In genomic region chr3:53485675-53486365, GRCh38 we compare ENCODE assay signal across 30 cellular contexts. TPM values are rescaled to one million over a fixed set of nuclear protein-coding genes. Genes with fewer than 3 reads are reported as not detected.
A peak's percentile ranks its signal among the peaks of the same experiment; 100 is the strongest.
DNase-seq lines count a peak whose midpoint lies in the region; ATAC-seq and TF ChIP-seq lines count a peak whose summit lies in the region.
"Had no signal": no experiment of that assay in that cellular context is flagged by ENCODE, and none has a peak within 500 bp of the region (broad histone marks: within the 10 kb centered on the region; RNA-seq: fewer than 3 reads in every experiment).

No MANE protein-coding gene starts in this region.

- H3K27me3 ChIP-seq in mucosa of rectum (ENCODE audit: control insufficient read depth in 2 of 2, insufficient read depth in 2 of 2, low read length in 2 of 2) (no peaks in the 10 kb centered on the region), neural progenitor cell (peaks cover under 1% of the 10 kb centered on the region)
- H3K27me3 ChIP-seq: gastrocnemius medialis, upper lobe of left lung had no signal

- no peak overlapping the region for H3K27ac Mint-ChIP-seq in neural progenitor cell
- H3K27ac Mint-ChIP-seq: activated CD8-positive, alpha-beta T cell treated with anti-CD3 and anti-CD28 coated beads, Interleukin-2, amount 10 ng/mL, durations not matched to agents 7 days and 5 days; activated naive CD4-positive, alpha-beta T cell treated with anti-CD3 and anti-CD28 coated beads, Interleukin-2, amount 50 U/mL, for 24 hours; activated T-helper 2 cell treated with anti-CD3 and anti-CD28 coated beads, Interferon-gamma antibody, Interleukin-2, Interleukin-4, amounts not matched to agents 10 μg/mL and 5 μg/mL and 100 μg/mL, durations not matched to agents 14 hours and 24 hours and 36 hours; B cell; brain; CD4-positive, alpha-beta memory T cell; nephron progenitor cell; T-helper 2 cell treated with Interferon-gamma antibody and Interleukin-4, amounts not matched to agents 5 μg/mL and 100 μg/mL, for 36 hours had no signal

- H3F3A ChIP-seq in neural progenitor cell (ENCODE audit: low read depth) = no peaks in the 10 kb centered on the region

- H3K9ac ChIP-seq in SK-N-MC (ENCODE audit: insufficient read length) (no peak overlapping the region), mucosa of rectum (ENCODE audit: low read depth in 1 of 2, low read length in 2 of 2) (no peak overlapping the region), neural progenitor cell (no peak overlapping the region)

- peaks cover 11% of the 10 kb centered on the region for H3K4me1 Mint-ChIP-seq in neural progenitor cell
- H3K4me1 Mint-ChIP-seq: B cell had no signal

- DNase-seq in DMS153 (lab: John Stamatoyannopoulos, UW) (peak; percentile 53), LoVo (ENCODE audit: low spot score) (peak; percentile 34), SK-N-MC (ENCODE audit: low read depth, low spot score) (peak; percentile 2), EL (no peak), neural progenitor cell (ENCODE audit: low spot score) (no peak)
- DNase-seq: ACHN; activated CD8-positive, alpha-beta T cell treated with anti-CD3 and anti-CD28 coated beads, Interleukin-2, amount 10 ng/mL, durations not matched to agents 7 days and 5 days; amniotic stem cell; CD4-positive, alpha-beta memory T cell; gastrocnemius medialis; Kasumi-1; left cardiac atrium; mammary epithelial cell; NCI-H1694; NCI-H446 treated with DMSO at 0.1 percent for 48 hours; nephron progenitor cell; PC-9; retina; stimulated activated naive CD4-positive, alpha-beta T cell; upper lobe of left lung had no signal

- H3K4me1 ChIP-seq in mucosa of rectum (ENCODE audit: control insufficient read depth in 2 of 2, insufficient read depth in 2 of 2, low read length in 2 of 2) = peaks cover 5 to 18% of the 10 kb centered on the region in 2 donors
- peaks cover 11% of the 10 kb centered on the region for H3K4me1 ChIP-seq in neural progenitor cell
- H3K4me1 ChIP-seq: gastrocnemius medialis, upper lobe of left lung had no signal

- no peaks in the 10 kb centered on the region for H3K36me3 Mint-ChIP-seq in neural progenitor cell
- H3K36me3 Mint-ChIP-seq: activated naive CD4-positive, alpha-beta T cell treated with anti-CD3 and anti-CD28 coated beads, Interleukin-2, amount 50 U/mL, for 24 hours; brain; CD4-positive, alpha-beta memory T cell had no signal

- no peaks in the 10 kb centered on the region for H3K9me3 Mint-ChIP-seq in neural progenitor cell
- H3K9me3 Mint-ChIP-seq: activated naive CD4-positive, alpha-beta T cell treated with anti-CD3 and anti-CD28 coated beads, Interleukin-2, amount 50 U/mL, for 24 hours; activated T-helper 2 cell treated with anti-CD3 and anti-CD28 coated beads, Interferon-gamma antibody, Interleukin-2, Interleukin-4, amounts not matched to agents 10 μg/mL and 5 μg/mL and 100 μg/mL, durations not matched to agents 14 hours and 24 hours and 36 hours; brain; nephron progenitor cell; T-helper 2 cell treated with Interferon-gamma antibody and Interleukin-4, amounts not matched to agents 5 μg/mL and 100 μg/mL, for 36 hours had no signal

- no peak for TF ChIP-seq CTCF in neural progenitor cell (IDR thresholded peaks at IDR 0.05)

- H3K4me2 ChIP-seq in neural progenitor cell = no peak overlapping the region
- H3K4me2 ChIP-seq: PC-9 had no signal

- peaks cover 18% of the 10 kb centered on the region for H3K27me3 Mint-ChIP-seq in neural progenitor cell (ENCODE audit: insufficient read depth, low read depth)

- H3K9me3 ChIP-seq in SK-N-MC (ENCODE audit: low read depth, low read length) = no peaks in the 10 kb centered on the region
- H3K9me3 ChIP-seq in mucosa of rectum (ENCODE audit: control insufficient read depth in 2 of 2, low read length in 2 of 2) = no peaks in the 10 kb centered on the region
- no peaks in the 10 kb centered on the region for H3K9me3 ChIP-seq in neural progenitor cell (ENCODE audit: low read depth)
- H3K9me3 ChIP-seq: gastrocnemius medialis, upper lobe of left lung had no signal

- peaks cover 3% of the 10 kb centered on the region for H4K20me1 ChIP-seq in neural progenitor cell (ENCODE audit: low read depth)

- H3K4me3 ChIP-seq in SK-N-MC = no peak overlapping the region
- H3K4me3 ChIP-seq in mucosa of rectum (ENCODE audit: low read length in 2 of 2) = no peak overlapping the region
- H3K4me3 ChIP-seq in neural progenitor cell = no peak overlapping the region
- H3K4me3 ChIP-seq: gastrocnemius medialis, PC-9, upper lobe of left lung had no signal

- H2AFZ ChIP-seq in neural progenitor cell (replicated peaks) = no peak overlapping the region
- H2AFZ ChIP-seq: PC-9 had no signal

- H3K79me2 ChIP-seq in neural progenitor cell (ENCODE audit: low read depth) = no peaks in the 10 kb centered on the region

- ATAC-seq in GM19397 (IDR thresholded peaks at IDR 0.05; ENCODE audit: unreplicated experiment) = no peak
- ATAC-seq: activated CD8-positive, alpha-beta T cell treated with anti-CD3 and anti-CD28 coated beads, Interleukin-2, amount 10 ng/mL, durations not matched to agents 7 days and 5 days; gastrocnemius medialis; HCT116; left cardiac atrium; Right ventricle myocardium inferior had no signal

- H3K36me3 ChIP-seq in SK-N-MC (ENCODE audit: insufficient read depth, low read length) = no peaks in the 10 kb centered on the region
- H3K36me3 ChIP-seq in mucosa of rectum (ENCODE audit: control insufficient read depth in 2 of 2, insufficient read depth in 2 of 2, low read length in 2 of 2) = no peaks in the 10 kb centered on the region
- no peaks in the 10 kb centered on the region for H3K36me3 ChIP-seq in neural progenitor cell
- H3K36me3 ChIP-seq: gastrocnemius medialis, upper lobe of left lung had no signal

- H3K27ac ChIP-seq in SK-N-MC = no peak overlapping the region
- H3K27ac ChIP-seq in mucosa of rectum (ENCODE audit: low read depth in 2 of 2, low read length in 2 of 2) = peak overlapping the region; percentile 27 to 35
- H3K27ac ChIP-seq in neural progenitor cell = no peak overlapping the region
- H3K27ac ChIP-seq: gastrocnemius medialis, PC-9, upper lobe of left lung had no signal

- no peak overlapping the region for H3K4me3 Mint-ChIP-seq in neural progenitor cell
- H3K4me3 Mint-ChIP-seq: activated CD8-positive, alpha-beta T cell treated with anti-CD3 and anti-CD28 coated beads, Interleukin-2, amount 10 ng/mL, durations not matched to agents 7 days and 5 days; activated naive CD4-positive, alpha-beta T cell treated with anti-CD3 and anti-CD28 coated beads, Interleukin-2, amount 50 U/mL, for 24 hours; B cell; brain; CD4-positive, alpha-beta memory T cell; nephron progenitor cell; T-helper 2 cell treated with Interferon-gamma antibody and Interleukin-4, amounts not matched to agents 5 μg/mL and 100 μg/mL, for 36 hours had no signal

RNA-seq across cellular contexts. Expression of gene CACNA1D, which starts 8.6 kb away (rescaled TPM):
- 0.25 and 4.7 TPM in 2 replicates for total RNA-seq in neural progenitor cell (ENCODE audit: low replicate concordance)
- total RNA-seq: CD4-positive, alpha-beta memory T cell; endothelial cell of umbilical vein; PC-9 had no signal

Comparison
In these comparisons a context has a peak if more than half of its experiments do, and no peak if none do; other contexts are left out.
1. DNase-seq: peak in DMS153 (single experiment), LoVo (single experiment) and SK-N-MC (single experiment); none in EL (single experiment) and neural progenitor cell (single experiment).
2. H3K27ac ChIP-seq: peak in mucosa of rectum (2 of 2); none in SK-N-MC (single experiment) and neural progenitor cell (single experiment).